3 cellular contexts compared by ENCODE assay signal in the genomic region with DNA sequence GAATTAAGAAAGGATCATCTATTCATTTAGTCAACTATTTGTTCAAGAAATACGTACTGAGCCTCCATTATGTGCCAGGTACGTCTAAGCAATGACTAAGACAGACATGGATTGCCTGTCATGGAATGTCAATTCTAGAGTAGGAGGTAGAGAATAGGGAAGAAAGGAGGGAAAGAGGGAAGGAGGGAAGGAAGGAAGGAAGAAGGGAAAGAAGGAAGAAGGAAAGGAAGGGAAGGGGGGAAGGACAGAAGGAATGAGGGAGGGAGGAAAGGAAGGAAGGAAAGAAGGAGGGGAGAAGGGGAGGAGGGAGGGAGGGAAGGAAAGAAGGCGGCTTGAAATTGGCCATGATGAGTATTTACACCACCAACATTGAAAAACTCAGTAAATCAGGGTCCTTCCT.
TF ChIP-seq lines count a peak whose summit lies in the region.

No MANE protein-coding gene starts in this region.

TF ChIP-seq in HepG2, 621 proteins besides CTCF, POLR2A, EP300 and RAD21:
- TF ChIP-seq ZNF607 (CRISPR knock-in tag; IDR thresholded peaks at IDR 0.05; ENCODE audit: borderline replicate concordance) (no peak), BHLHE40 (IDR thresholded peaks at IDR 0.05; ENCODE audit: low read length) (no peak), HNRNPK (IDR thresholded peaks at IDR 0.05; ENCODE audit: low read depth, low read length, poor library complexity, severe bottlenecking) (peak; percentile 60), ZBTB49 (CRISPR knock-in tag; IDR thresholded peaks at IDR 0.05; ENCODE audit: borderline replicate concordance) (no peak), ZNF253 (CRISPR knock-in tag; IDR thresholded peaks at IDR 0.05; ENCODE audit: borderline replicate concordance) (no peak)

TF ChIP-seq in HEK293, 187 proteins besides CTCF, POLR2A, EP300 and RAD21:
- TF ChIP-seq ZNF24 (tag by site-specific recombination; IDR thresholded peaks at IDR 0.05) (no peak), ZNF175 (tag by site-specific recombination; IDR thresholded peaks at IDR 0.05) (no peak), ZNF449 (tag by site-specific recombination; IDR thresholded peaks at IDR 0.05) (no peak), ZNF366 (tag by site-specific recombination; conservative IDR thresholded peaks at IDR 0.05) (peak; percentile 88), ZNF791 (tag by site-specific recombination; IDR thresholded peaks at IDR 0.05) (no peak), GLIS1 (tag by site-specific recombination; IDR thresholded peaks at IDR 0.05) (no peak)
- TF ChIP-seq, protein P1, sequence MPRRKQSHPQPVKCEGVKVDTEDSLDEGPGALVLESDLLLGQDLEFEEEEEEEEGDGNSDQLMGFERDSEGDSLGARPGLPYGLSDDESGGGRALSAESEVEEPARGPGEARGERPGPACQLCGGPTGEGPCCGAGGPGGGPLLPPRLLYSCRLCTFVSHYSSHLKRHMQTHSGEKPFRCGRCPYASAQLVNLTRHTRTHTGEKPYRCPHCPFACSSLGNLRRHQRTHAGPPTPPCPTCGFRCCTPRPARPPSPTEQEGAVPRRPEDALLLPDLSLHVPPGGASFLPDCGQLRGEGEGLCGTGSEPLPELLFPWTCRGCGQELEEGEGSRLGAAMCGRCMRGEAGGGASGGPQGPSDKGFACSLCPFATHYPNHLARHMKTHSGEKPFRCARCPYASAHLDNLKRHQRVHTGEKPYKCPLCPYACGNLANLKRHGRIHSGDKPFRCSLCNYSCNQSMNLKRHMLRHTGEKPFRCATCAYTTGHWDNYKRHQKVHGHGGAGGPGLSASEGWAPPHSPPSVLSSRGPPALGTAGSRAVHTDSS (tag by site-specific recombination; IDR thresholded peaks at IDR 0.05), result no peak
TF ChIP-seq in HEK293: peak in this region for 1.

TF ChIP-seq in K562, 482 proteins besides CTCF, POLR2A, EP300 and RAD21:
- TF ChIP-seq, protein P2, sequence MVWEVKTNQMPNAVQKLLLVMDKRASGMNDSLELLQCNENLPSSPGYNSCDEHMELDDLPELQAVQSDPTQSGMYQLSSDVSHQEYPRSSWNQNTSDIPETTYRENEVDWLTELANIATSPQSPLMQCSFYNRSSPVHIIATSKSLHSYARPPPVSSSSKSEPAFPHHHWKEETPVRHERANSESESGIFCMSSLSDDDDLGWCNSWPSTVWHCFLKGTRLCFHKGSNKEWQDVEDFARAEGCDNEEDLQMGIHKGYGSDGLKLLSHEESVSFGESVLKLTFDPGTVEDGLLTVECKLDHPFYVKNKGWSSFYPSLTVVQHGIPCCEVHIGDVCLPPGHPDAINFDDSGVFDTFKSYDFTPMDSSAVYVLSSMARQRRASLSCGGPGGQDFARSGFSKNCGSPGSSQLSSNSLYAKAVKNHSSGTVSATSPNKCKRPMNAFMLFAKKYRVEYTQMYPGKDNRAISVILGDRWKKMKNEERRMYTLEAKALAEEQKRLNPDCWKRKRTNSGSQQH (CRISPR knock-in tag; IDR thresholded peaks at IDR 0.05), result 0 out of 2 replicates have a peak, but pooled peaks have one; percentile 59
- TF ChIP-seq ARID4B (CRISPR knock-in tag; IDR thresholded peaks at IDR 0.05), result no peak
- no peak for TF ChIP-seq GMEB1 (CRISPR knock-in tag; IDR thresholded peaks at IDR 0.05)
- no peak for TF ChIP-seq TSC22D4 (tag; IDR thresholded peaks at IDR 0.05)
- no peak for TF ChIP-seq ZNF354B (CRISPR knock-in tag; IDR thresholded peaks at IDR 0.05)
- no peak for TF ChIP-seq TEAD1 (CRISPR knock-in tag; IDR thresholded peaks at IDR 0.05)
- no peak for TF ChIP-seq FOXJ3 (CRISPR knock-in tag; IDR thresholded peaks at IDR 0.05)
- TF ChIP-seq E2F8 (IDR thresholded peaks at IDR 0.05; ENCODE audit: low read depth, partially characterized antibody), result no peak
- peak; percentile 74 for TF ChIP-seq ZNF512 (tag; IDR thresholded peaks at IDR 0.05)
- TF ChIP-seq HDAC1 (IDR thresholded peaks at IDR 0.05), result no peak
- no peak for TF ChIP-seq ZFP91 (CRISPR knock-in tag; IDR thresholded peaks at IDR 0.05)
- no peak for TF ChIP-seq MCM7 (IDR thresholded peaks at IDR 0.05)
- TF ChIP-seq FUS (optimal IDR thresholded peaks at IDR 0.05; ENCODE audit: low read depth, low read length), result no peak
- no peak for TF ChIP-seq HDAC6 (IDR thresholded peaks at IDR 0.05; ENCODE audit: low read depth, low read length)
